In the genomic region with DNA sequence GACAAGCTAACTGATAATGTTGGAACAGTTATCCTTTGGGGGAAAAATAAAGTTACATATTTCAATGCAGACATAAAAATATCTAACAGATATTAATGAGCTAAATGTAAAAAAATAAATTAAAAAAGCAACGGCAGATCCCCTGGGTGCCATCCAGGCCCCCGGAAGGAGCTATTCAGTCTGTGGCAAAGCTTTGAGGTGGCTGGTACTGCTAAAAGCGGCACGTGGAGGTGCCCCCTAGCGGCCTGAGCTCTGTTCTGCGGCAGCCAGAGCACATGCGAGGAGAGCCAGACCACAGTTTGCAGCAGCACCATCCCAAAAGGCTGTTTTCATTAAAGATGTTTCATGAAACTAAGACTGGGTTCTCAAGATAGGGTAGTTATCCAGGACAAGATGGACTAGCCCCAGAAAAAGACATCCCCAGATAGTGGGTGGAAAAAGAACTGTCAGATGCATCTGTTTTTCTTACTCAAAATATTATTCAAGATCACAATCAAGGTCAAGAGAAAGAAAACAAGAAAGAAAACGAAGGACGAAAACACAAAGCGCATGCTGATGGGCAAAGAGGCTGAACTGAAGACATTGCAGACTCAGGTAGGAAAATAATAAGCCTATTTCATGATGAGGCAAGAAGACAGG, we compare ENCODE assay signal across 8 cellular contexts. TPM values are rescaled to one million over a fixed set of nuclear protein-coding genes. Genes with fewer than 3 reads are reported as not detected.
DNase-seq lines count a peak whose midpoint lies in the region; ATAC-seq lines count a peak whose summit lies in the region.

No MANE protein-coding gene starts in this region.

- no peaks in the 10 kb centered on the region for H3K27me3 Mint-ChIP-seq in central memory CD8-positive, alpha-beta T cell

- no peaks in the 10 kb centered on the region for H3K9me3 Mint-ChIP-seq in central memory CD8-positive, alpha-beta T cell

- DNase-seq in NCI-H1436 (lab: John Stamatoyannopoulos, UW), result peak; percentile 67
- DNase-seq in NCI-H1436 treated with DMSO at 0.1 percent for 48 hours (lab: John Stamatoyannopoulos, UW), result no peak
- DNase-seq in NCI-H345 treated with DMSO at 0.1 percent for 48 hours (lab: John Stamatoyannopoulos, UW; ENCODE audit: unreplicated experiment), result peak; percentile 11
- peak; percentile 74 to 76 for DNase-seq in activated CD4-positive, alpha-beta T cell treated with anti-CD3 and anti-CD28 coated beads for 24 hours (ENCODE audit: low read depth in 2 of 2)
- peak; percentile 60 to 65 for DNase-seq in central memory CD8-positive, alpha-beta T cell (ENCODE audit: low spot score in 2 of 2)
- DNase-seq in left lobe of liver (ENCODE audit: low spot score), result peak; percentile 83
- DNase-seq in stimulated activated CD4-positive, alpha-beta T cell treated with anti-CD3 and anti-CD28 coated beads, Interleukin-4, amount 100 ng/mL, for 48 hours (ENCODE audit: low read depth in 2 of 2), result peak; percentile 75 to 77

- peaks cover 27% of the 10 kb centered on the region for H3K36me3 Mint-ChIP-seq in central memory CD8-positive, alpha-beta T cell (ENCODE audit: insufficient read depth)

- H3K27ac Mint-ChIP-seq in central memory CD8-positive, alpha-beta T cell (ENCODE audit: low read depth), result no peak overlapping the region

- no peak overlapping the region for H3K4me3 Mint-ChIP-seq in central memory CD8-positive, alpha-beta T cell

- no peaks in the 10 kb centered on the region for H3K4me1 Mint-ChIP-seq in central memory CD8-positive, alpha-beta T cell

- peak; percentile 60 for ATAC-seq in HG03103 (IDR thresholded peaks at IDR 0.05; ENCODE audit: low read depth, unreplicated experiment)
- ATAC-seq in central memory CD8-positive, alpha-beta T cell (replicated peaks; ENCODE audit: extremely low read depth, poor library complexity, severe bottlenecking), result peak; percentile 100
- ATAC-seq in left lobe of liver, result peak; percentile 99

RNA-seq across cellular contexts. Expression of gene AP3S2, which starts 18.7 kb away (rescaled TPM):
- 26.4 TPM for total RNA-seq in left lobe of liver

RNA-seq across cellular contexts. Expression of gene ARPIN, which starts 37.7 kb away (rescaled TPM):
- 6.2 TPM for total RNA-seq in left lobe of liver
